ENCODE assay signal across 8 cellular contexts in genomic region chr15:74614744-74615312, GRCh38. TPM values are rescaled to one million over a fixed set of nuclear protein-coding genes. Genes with fewer than 3 reads are reported as not detected.
DNase-seq lines count a peak whose midpoint lies in the region; ATAC-seq and TF ChIP-seq lines count a peak whose summit lies in the region.

No MANE protein-coding gene starts in this region.

- peak overlapping the region; percentile 93 for H2BK5ac ChIP-seq in trophoblast cell (ENCODE audit: low read depth, low read length, poor library complexity)

- peak overlapping the region; percentile 81 for H3K9ac ChIP-seq in trophoblast cell (ENCODE audit: low read length)

- peak; percentile 92 to 93 (median 92) for DNase-seq in CD4-positive, alpha-beta memory T cell
- peak; percentile 69 for DNase-seq in HPDE6-E6E7 (ENCODE audit: extremely low spot score)
- peak; percentile 71 for DNase-seq in SK-MEL-5 (ENCODE audit: low read depth, low spot score)
- DNase-seq in activated naive CD4-positive, alpha-beta T cell treated with anti-CD3 and anti-CD28 coated beads, Interleukin-2, amount 50 U/mL, for 16 hours: peak; percentile 86
- DNase-seq in head of caudate nucleus: peak in 41 of 42 donors; percentile 63 to 92 (median 86)
- DNase-seq in trophoblast cell: peak; percentile 54 to 77
- DNase-seq in type B pancreatic cell (ENCODE audit: extremely low spot score, unreplicated experiment): peak; percentile 85

- H2AFZ ChIP-seq in trophoblast cell (ENCODE audit: insufficient read depth, low read length, poor library complexity): peak overlapping the region; percentile 92

- peak overlapping the region; percentile 89 for H3K18ac ChIP-seq in trophoblast cell (ENCODE audit: low read length)

- no CpG with 5 or more reads among the region's 50 CpGs for WGBS in trophoblast cell (ENCODE audit: extremely low coverage, insufficient coverage, insufficient read length)

- peak overlapping the region; percentile 98 for H3K14ac ChIP-seq in trophoblast cell (ENCODE audit: low read length)

- H3K27me3 Mint-ChIP-seq in CD4-positive, alpha-beta memory T cell: no peaks in the 10 kb centered on the region
- peaks cover 4% of the 10 kb centered on the region for H3K27me3 Mint-ChIP-seq in type B pancreatic cell

- peak overlapping the region; percentile 99 for H3K27ac ChIP-seq in CD4-positive, alpha-beta memory T cell (ENCODE audit: low read depth, low read length)
- H3K27ac ChIP-seq in trophoblast cell (ENCODE audit: low read depth, low read length): peak overlapping the region; percentile 77

- H3K4me1 ChIP-seq in CD4-positive, alpha-beta memory T cell (ENCODE audit: insufficient read depth, low read length): peaks cover 35% of the 10 kb centered on the region
- H3K4me1 ChIP-seq in trophoblast cell (ENCODE audit: control insufficient read depth in 1 of 2, insufficient read depth in 2 of 2, low read length in 2 of 2): peaks cover 3 to 8% of the 10 kb centered on the region in 2 experiments

- POLR2A ChIA-PET in CD4-positive, alpha-beta memory T cell (lab: Charles Lee; ENCODE audit: partially characterized antibody): interaction anchor here (0.6 to 6.9 kb wide), 27 partner anchors 11 to 841 kb away, joined by 3 to 68 read pairs (median 7); partner anchors contain the start of genes ARID3B, COX5A, CSK and CYP1A1

- ATAC-seq in GM19467 (IDR thresholded peaks at IDR 0.05; ENCODE audit: unreplicated experiment): peak; percentile 28

- H2BK12ac ChIP-seq in trophoblast cell (ENCODE audit: low read length): peak overlapping the region; percentile 32

- H3K9me3 ChIP-seq in CD4-positive, alpha-beta memory T cell (ENCODE audit: control insufficient read depth in 1 of 2, low read length in 2 of 2): no peaks in the 10 kb centered on the region
- no peaks in the 10 kb centered on the region for H3K9me3 ChIP-seq in trophoblast cell (ENCODE audit: insufficient read depth, low read depth, low read length)

- peak overlapping the region; percentile 78 for H2AK5ac ChIP-seq in trophoblast cell (ENCODE audit: low read length)

- in situ Hi-C loops in SK-MEL-5 (cut with HindIII; ENCODE audit: low pct_unique_long_range_greater_than_20kb, low sequenced_read_pairs): no loop called here

- H2BK120ac ChIP-seq in trophoblast cell (ENCODE audit: insufficient read depth, low read length, poor library complexity): peak overlapping the region; percentile 96

- TF ChIP-seq CTCF in type B pancreatic cell (conservative IDR thresholded peaks at IDR 0.05): no peak

- H3K23ac ChIP-seq in trophoblast cell (ENCODE audit: low read length): no peak overlapping the region

- peaks cover 13% of the 10 kb centered on the region for H3K36me3 ChIP-seq in CD4-positive, alpha-beta memory T cell (ENCODE audit: insufficient read depth, low read length)
- H3K36me3 ChIP-seq in trophoblast cell (ENCODE audit: control insufficient read depth in 1 of 2, insufficient read depth in 2 of 2, low read length in 2 of 2): peaks cover 14 to 18% of the 10 kb centered on the region in 2 experiments

- peak overlapping the region; percentile 92 to 98 (median 94) for H3K4me3 Mint-ChIP-seq in CD4-positive, alpha-beta memory T cell
- H3K4me3 Mint-ChIP-seq in type B pancreatic cell: peak overlapping the region; percentile 94

- peak overlapping the region; percentile 58 to 100 for H3K4me3 ChIP-seq in CD4-positive, alpha-beta memory T cell (ENCODE audit: low read length in 2 of 2)
- peak overlapping the region; percentile 93 for H3K4me3 ChIP-seq in trophoblast cell (ENCODE audit: low read depth, low read length)

- H3K9me3 Mint-ChIP-seq in CD4-positive, alpha-beta memory T cell: no peaks in the 10 kb centered on the region
- no peaks in the 10 kb centered on the region for H3K9me3 Mint-ChIP-seq in type B pancreatic cell

- peak overlapping the region; percentile 87 for H3K4me2 ChIP-seq in trophoblast cell (ENCODE audit: low read length)

- CTCF ChIA-PET in CD4-positive, alpha-beta memory T cell (lab: Charles Lee; ENCODE audit: partially characterized antibody): interaction anchor here (0.9 to 8.0 kb wide), 5 partner anchors 16 to 232 kb away, joined by 3 to 84 read pairs (median 4); no protein-coding TSS in a partner anchor

- intact Hi-C loops in CD4-positive, alpha-beta memory T cell (cut with micrococcal nuclease): loop anchor here (1.0 to 5.0 kb wide), 8 partner anchors 17 to 836 kb away; partner anchors contain the start of genes ARID3B, C15orf39, COX5A and SIN3A
- intact Hi-C loops in head of caudate nucleus (cut with DNase I): loop anchor here (2.0 to 5.0 kb wide), 3 partner anchors 68 to 623 kb away; partner anchors contain the start of genes PML, STOML1 and UBL7

- H4K91ac ChIP-seq in trophoblast cell (ENCODE audit: low read depth, low read length): peak overlapping the region; percentile 97

- peaks cover 21 to 50% (median 28%) of the 10 kb centered on the region in 4 donors for H3K4me1 Mint-ChIP-seq in CD4-positive, alpha-beta memory T cell
- peaks cover 23% of the 10 kb centered on the region for H3K4me1 Mint-ChIP-seq in type B pancreatic cell (ENCODE audit: unreplicated experiment)

- peak overlapping the region; percentile 94 for H4K8ac ChIP-seq in trophoblast cell (ENCODE audit: low read depth, low read length)

- peak overlapping the region; percentile 60 for H3K4ac ChIP-seq in trophoblast cell (ENCODE audit: low read depth, low read length)

- peak overlapping the region; percentile 87 for H4K12ac ChIP-seq in trophoblast cell (ENCODE audit: low read depth, low read length)

- H3K79me1 ChIP-seq in trophoblast cell (ENCODE audit: low read length): peaks cover 18% of the 10 kb centered on the region

- H3K27ac Mint-ChIP-seq in CD4-positive, alpha-beta memory T cell: peak overlapping the region; percentile 98 to 99 (median 98)
- peak overlapping the region; percentile 92 for H3K27ac Mint-ChIP-seq in type B pancreatic cell

- H3K79me2 ChIP-seq in trophoblast cell (ENCODE audit: control insufficient read depth, insufficient read depth, low read length, poor library complexity): peaks cover 25% of the 10 kb centered on the region

- H3K27me3 ChIP-seq in CD4-positive, alpha-beta memory T cell (ENCODE audit: insufficient read depth, low read length): no peaks in the 10 kb centered on the region
- H3K27me3 ChIP-seq in trophoblast cell (ENCODE audit: insufficient read depth, low read length): no peaks in the 10 kb centered on the region

- H3K36me3 Mint-ChIP-seq in CD4-positive, alpha-beta memory T cell: peaks cover 3 to 35% of the 10 kb centered on the region in 2 donors
- no peaks in the 10 kb centered on the region for H3K36me3 Mint-ChIP-seq in type B pancreatic cell

RNA-seq across cellular contexts. Expression of gene CLK3, which starts 0.8 kb away (rescaled TPM):
- 100 to 1,000 TPM; 163 to 167 TPM for total RNA-seq in CD4-positive, alpha-beta memory T cell
- polyA plus RNA-seq in CD4-positive, alpha-beta memory T cell: 10 to 100 TPM; 59.1 to 94.1 TPM
- total RNA-seq in SK-MEL-5 (2014; rRNA removed; shearing (Covaris generic)): 44.4 and 53.2 TPM in 2 replicates
- polyA plus RNA-seq in SK-MEL-5 (2015; cell fraction: cytosol; rRNA removed): 56.2 and 79.3 TPM in 2 replicates
- polyA plus RNA-seq in SK-MEL-5 (2015; cell fraction: nucleus; rRNA removed): 242 and 249 TPM in 2 replicates
- polyA plus RNA-seq in trophoblast cell (2013): 68.1 and 72.0 TPM in 2 replicates
- total RNA-seq in type B pancreatic cell (ENCODE audit: low replicate concordance): 73.6 and 76.5 TPM in 2 replicates

Comparison
In these comparisons a context has a peak if more than half of its experiments do, and no peak if none do; other contexts are left out.
1. Peak in every context shown above with its lines: DNase-seq, ATAC-seq, H3K4me3 ChIP-seq and H3K27ac ChIP-seq.